Comparison of ENCODE assay signal across 33 cellular contexts in the genomic region with DNA sequence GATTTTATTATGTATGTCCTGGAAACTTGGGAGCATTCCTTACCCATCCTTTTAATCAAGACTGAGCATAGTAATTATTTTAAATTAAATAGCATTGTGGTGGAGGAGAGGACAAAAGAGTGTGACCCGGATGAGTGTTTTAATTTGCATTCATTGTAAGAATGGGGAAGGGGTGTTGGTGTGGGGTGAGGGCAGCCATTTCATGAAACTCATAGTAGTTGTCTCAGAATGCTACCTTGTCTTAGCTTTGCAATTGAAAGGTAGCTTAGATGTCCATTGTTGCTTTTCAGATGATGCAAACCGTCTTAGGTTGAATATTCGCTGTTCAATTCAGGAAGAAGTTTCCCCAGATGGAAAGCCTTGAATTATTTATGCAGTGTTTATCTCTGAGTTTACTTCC.
"Had no signal": no experiment of that assay in that cellular context is flagged by ENCODE, and none has a peak within 500 bp of the region (broad histone marks: within the 10 kb centered on the region; RNA-seq: fewer than 3 reads in every experiment).

No MANE protein-coding gene starts in this region.

- H3K4me3 Mint-ChIP-seq: activated CD4-positive, alpha-beta memory T cell treated with anti-CD3 and anti-CD28 coated beads for 36 hours; activated CD4-positive, alpha-beta T cell treated with anti-CD3 and anti-CD28 coated beads for 36 hours; activated CD4-positive, alpha-beta T cell treated with anti-CD3 and anti-CD28 coated beads, Interleukin-2, amount 10 ng/mL, durations not matched to agents 24 days and 14 days; activated CD8-positive, alpha-beta memory T cell treated with anti-CD3 and anti-CD28 coated beads, Interleukin-2, amount 10 ng/mL, durations not matched to agents 7 days and 5 days; activated CD8-positive, alpha-beta T cell treated with anti-CD3 and anti-CD28 coated beads, Interleukin-2, amount 10 ng/mL, durations not matched to agents 7 days and 5 days; activated naive CD4-positive, alpha-beta T cell treated with anti-CD3 and anti-CD28 coated beads for 36 hours; activated naive CD4-positive, alpha-beta T cell treated with anti-CD3 and anti-CD28 coated beads, Interleukin-2, amount 50 U/mL, for 24 hours; activated naive CD8-positive, alpha-beta T cell treated with anti-CD3 and anti-CD28 coated beads for 36 hours; activated naive CD8-positive, alpha-beta T cell treated with anti-CD3 and anti-CD28 coated beads, Interleukin-2, amount 50 U/mL, for 24 hours; activated T-helper 1 cell treated with anti-CD3 and anti-CD28 coated beads, Interleukin-12 subunit alpha, Interleukin-12 subunit beta, Interleukin-2, Interleukin-4 antibody, amounts not matched to agents 30 ng/mL and 10 ng/mL and 1 ng/mL, durations not matched to agents 14 hours and 24 hours and 36 hours; T-helper 2 cell treated with Interferon-gamma antibody and Interleukin-4, amounts not matched to agents 5 μg/mL and 100 μg/mL, for 36 hours had no signal

- H3K9me3 Mint-ChIP-seq: activated CD4-positive, alpha-beta memory T cell treated with anti-CD3 and anti-CD28 coated beads for 36 hours; activated CD4-positive, alpha-beta T cell treated with anti-CD3 and anti-CD28 coated beads, Interleukin-2, amount 10 ng/mL, durations not matched to agents 24 days and 14 days; activated naive CD4-positive, alpha-beta T cell treated with anti-CD3 and anti-CD28 coated beads for 36 hours; activated naive CD8-positive, alpha-beta T cell treated with anti-CD3 and anti-CD28 coated beads for 36 hours; activated naive CD8-positive, alpha-beta T cell treated with anti-CD3 and anti-CD28 coated beads, Interleukin-2, amount 50 U/mL, for 24 hours; activated T-helper 1 cell treated with anti-CD3 and anti-CD28 coated beads, Interleukin-12 subunit alpha, Interleukin-12 subunit beta, Interleukin-2, Interleukin-4 antibody, amounts not matched to agents 30 ng/mL and 10 ng/mL and 1 ng/mL, durations not matched to agents 14 hours and 24 hours and 36 hours; activated T-helper 2 cell treated with anti-CD3 and anti-CD28 coated beads, Interferon-gamma antibody, Interleukin-2, Interleukin-4, amounts not matched to agents 10 μg/mL and 5 μg/mL and 100 μg/mL, durations not matched to agents 14 hours and 24 hours and 36 hours; T-helper 2 cell treated with Interferon-gamma antibody and Interleukin-4, amounts not matched to agents 5 μg/mL and 100 μg/mL, for 36 hours had no signal

- H3K4me3 ChIP-seq: adrenal gland, body of pancreas had no signal

- H3K4me1 Mint-ChIP-seq: activated CD4-positive, alpha-beta T cell treated with anti-CD3 and anti-CD28 coated beads for 36 hours; activated CD4-positive, alpha-beta T cell treated with anti-CD3 and anti-CD28 coated beads, Interleukin-2, amount 10 ng/mL, durations not matched to agents 24 days and 14 days; activated CD8-positive, alpha-beta memory T cell treated with anti-CD3 and anti-CD28 coated beads, Interleukin-2, amount 10 ng/mL, durations not matched to agents 7 days and 5 days; activated naive CD4-positive, alpha-beta T cell treated with anti-CD3 and anti-CD28 coated beads, Interleukin-2, amount 50 U/mL, for 24 hours; activated naive CD8-positive, alpha-beta T cell treated with anti-CD3 and anti-CD28 coated beads for 36 hours; activated naive CD8-positive, alpha-beta T cell treated with anti-CD3 and anti-CD28 coated beads, Interleukin-2, amount 50 U/mL, for 24 hours had no signal

- H3K27me3 ChIP-seq: adrenal gland, body of pancreas had no signal

- H3K4me1 ChIP-seq: adrenal gland, body of pancreas had no signal

- ATAC-seq: activated CD4-positive, alpha-beta T cell treated with anti-CD3 and anti-CD28 coated beads for 36 hours; activated CD8-positive, alpha-beta memory T cell treated with anti-CD3 and anti-CD28 coated beads, Interleukin-2, amount 10 ng/mL, durations not matched to agents 7 days and 5 days; activated CD8-positive, alpha-beta T cell treated with anti-CD3 and anti-CD28 coated beads, Interleukin-2, amount 10 ng/mL, durations not matched to agents 7 days and 5 days; activated naive CD8-positive, alpha-beta T cell treated with anti-CD3 and anti-CD28 coated beads, Interleukin-2, amount 50 U/mL, for 24 hours; body of pancreas; esophagus mucosa had no signal

- H3K27me3 Mint-ChIP-seq: activated CD4-positive, alpha-beta memory T cell treated with anti-CD3 and anti-CD28 coated beads for 36 hours; activated CD4-positive, alpha-beta T cell treated with anti-CD3 and anti-CD28 coated beads for 36 hours; activated CD4-positive, alpha-beta T cell treated with anti-CD3 and anti-CD28 coated beads, Interleukin-2, amount 10 ng/mL, durations not matched to agents 24 days and 14 days; activated CD8-positive, alpha-beta memory T cell treated with anti-CD3 and anti-CD28 coated beads, Interleukin-2, amount 10 ng/mL, durations not matched to agents 7 days and 5 days; activated naive CD4-positive, alpha-beta T cell treated with anti-CD3 and anti-CD28 coated beads, Interleukin-2, amount 50 U/mL, for 24 hours; activated naive CD8-positive, alpha-beta T cell treated with anti-CD3 and anti-CD28 coated beads, Interleukin-2, amount 50 U/mL, for 24 hours had no signal

- FAIRE-seq: colon, endometrium, frontal cortex had no signal

- H3K27ac ChIP-seq: adrenal gland, body of pancreas, WERI-Rb-1 had no signal

- DNase-seq: activated CD4-positive, alpha-beta memory T cell treated with anti-CD3 and anti-CD28 coated beads for 36 hours; activated CD4-positive, alpha-beta T cell treated with anti-CD3 and anti-CD28 coated beads for 36 hours; activated CD4-positive, alpha-beta T cell treated with anti-CD3 and anti-CD28 coated beads, Interleukin-2, amount 10 ng/mL, durations not matched to agents 24 days and 14 days; activated CD4-positive, CD25-positive, alpha-beta regulatory T cell; activated CD4-positive, CD25-positive, alpha-beta regulatory T cell treated with anti-CD3 and anti-CD28 coated beads, Interleukin-2, amount 50 U/mL, for 72 hours; activated CD8-positive, alpha-beta memory T cell treated with anti-CD3 and anti-CD28 coated beads, Interleukin-2, amount 10 ng/mL, durations not matched to agents 7 days and 5 days; activated CD8-positive, alpha-beta memory T cell treated with anti-CD3 and anti-CD28 coated beads, Interleukin-2, amount 50 U/mL, for 4 hours; activated CD8-positive, alpha-beta T cell treated with anti-CD3 and anti-CD28 coated beads, Interleukin-2, amount 10 ng/mL, durations not matched to agents 7 days and 5 days; activated effector memory CD4-positive, alpha-beta T cell treated with anti-CD3 and anti-CD28 coated beads, Interleukin-2, amount 50 U/mL, for 16 hours; activated naive CD4-positive, alpha-beta T cell treated with anti-CD3 and anti-CD28 coated beads for 36 hours; activated naive CD8-positive, alpha-beta T cell treated with anti-CD3 and anti-CD28 coated beads for 36 hours; activated naive CD8-positive, alpha-beta T cell treated with anti-CD3 and anti-CD28 coated beads, Interleukin-2, amount 50 U/mL, for 24 hours; activated T-cell treated with anti-CD3 and anti-CD28 coated beads, Interleukin-2, amount 50 U/mL, for 1 hour; activated T-cell treated with anti-CD3 and anti-CD28 coated beads, Interleukin-2, amount 50 U/mL, for 48 hours; adrenal gland; amygdala; aorta; body of pancreas; caudate nucleus; effector CD8-positive, alpha-beta T cell; foreskin fibroblast; head of caudate nucleus; hypothalamus; T1000; WERI-Rb-1 had no signal

- H3K27ac Mint-ChIP-seq: activated CD4-positive, alpha-beta memory T cell treated with anti-CD3 and anti-CD28 coated beads for 36 hours; activated CD4-positive, alpha-beta T cell treated with anti-CD3 and anti-CD28 coated beads for 36 hours; activated CD4-positive, alpha-beta T cell treated with anti-CD3 and anti-CD28 coated beads, Interleukin-2, amount 10 ng/mL, durations not matched to agents 24 days and 14 days; activated CD8-positive, alpha-beta memory T cell treated with anti-CD3 and anti-CD28 coated beads, Interleukin-2, amount 10 ng/mL, durations not matched to agents 7 days and 5 days; activated CD8-positive, alpha-beta T cell treated with anti-CD3 and anti-CD28 coated beads, Interleukin-2, amount 10 ng/mL, durations not matched to agents 7 days and 5 days; activated naive CD4-positive, alpha-beta T cell treated with anti-CD3 and anti-CD28 coated beads for 36 hours; activated naive CD4-positive, alpha-beta T cell treated with anti-CD3 and anti-CD28 coated beads, Interleukin-2, amount 50 U/mL, for 24 hours; activated naive CD8-positive, alpha-beta T cell treated with anti-CD3 and anti-CD28 coated beads for 36 hours; activated naive CD8-positive, alpha-beta T cell treated with anti-CD3 and anti-CD28 coated beads, Interleukin-2, amount 50 U/mL, for 24 hours; activated T-helper 1 cell treated with anti-CD3 and anti-CD28 coated beads, Interleukin-12 subunit alpha, Interleukin-12 subunit beta, Interleukin-2, Interleukin-4 antibody, amounts not matched to agents 30 ng/mL and 10 ng/mL and 1 ng/mL, durations not matched to agents 14 hours and 24 hours and 36 hours; activated T-helper 2 cell treated with anti-CD3 and anti-CD28 coated beads, Interferon-gamma antibody, Interleukin-2, Interleukin-4, amounts not matched to agents 10 μg/mL and 5 μg/mL and 100 μg/mL, durations not matched to agents 14 hours and 24 hours and 36 hours; T-helper 2 cell treated with Interferon-gamma antibody and Interleukin-4, amounts not matched to agents 5 μg/mL and 100 μg/mL, for 36 hours had no signal

- H3K36me3 ChIP-seq: adrenal gland, WERI-Rb-1 had no signal

- H3K36me3 Mint-ChIP-seq: activated CD4-positive, alpha-beta memory T cell treated with anti-CD3 and anti-CD28 coated beads for 36 hours; activated CD8-positive, alpha-beta memory T cell treated with anti-CD3 and anti-CD28 coated beads, Interleukin-2, amount 10 ng/mL, durations not matched to agents 7 days and 5 days; activated naive CD4-positive, alpha-beta T cell treated with anti-CD3 and anti-CD28 coated beads, Interleukin-2, amount 50 U/mL, for 24 hours; activated naive CD8-positive, alpha-beta T cell treated with anti-CD3 and anti-CD28 coated beads for 36 hours had no signal

- H3K9me3 ChIP-seq: adrenal gland, body of pancreas had no signal
